ENCODE assay signal across 2 cellular contexts in genomic region chrX:15894724-15895123, GRCh38.
TF ChIP-seq lines count a peak whose summit lies in the region.

No MANE protein-coding gene starts in this region.

TF ChIP-seq in HepG2, 621 proteins besides CTCF, POLR2A, EP300 and RAD21:
- TF ChIP-seq ZNF276 (CRISPR knock-in tag; IDR thresholded peaks at IDR 0.05; ENCODE audit: low read depth): no peak
- peak; percentile 85; the same call in 1 of the 2 replicates for TF ChIP-seq TCF12 (IDR thresholded peaks at IDR 0.05)
- no peak for TF ChIP-seq TCF12 (CRISPR knock-in tag; IDR thresholded peaks at IDR 0.05)

TF ChIP-seq in H1, 55 proteins besides CTCF, POLR2A, EP300 and RAD21:
- no peak for TF ChIP-seq SUZ12 (IDR thresholded peaks at IDR 0.05; ENCODE audit: low read length)
- TF ChIP-seq KDM5A (IDR thresholded peaks at IDR 0.05; ENCODE audit: low read length): no peak
- TF ChIP-seq NANOG (IDR thresholded peaks at IDR 0.05; ENCODE audit: insufficient read depth, low read depth, low read length, poor library complexity, severe bottlenecking): no peak
- no peak for TF ChIP-seq CTBP2 (IDR thresholded peaks at IDR 0.05; ENCODE audit: borderline replicate concordance, insufficient read depth, insufficient read length, low read length)
- TF ChIP-seq BRCA1 (IDR thresholded peaks at IDR 0.05; ENCODE audit: low read depth, low read length): peak; percentile 72
